Comparison of ENCODE assay signal across 19 cellular contexts in the genomic region with DNA sequence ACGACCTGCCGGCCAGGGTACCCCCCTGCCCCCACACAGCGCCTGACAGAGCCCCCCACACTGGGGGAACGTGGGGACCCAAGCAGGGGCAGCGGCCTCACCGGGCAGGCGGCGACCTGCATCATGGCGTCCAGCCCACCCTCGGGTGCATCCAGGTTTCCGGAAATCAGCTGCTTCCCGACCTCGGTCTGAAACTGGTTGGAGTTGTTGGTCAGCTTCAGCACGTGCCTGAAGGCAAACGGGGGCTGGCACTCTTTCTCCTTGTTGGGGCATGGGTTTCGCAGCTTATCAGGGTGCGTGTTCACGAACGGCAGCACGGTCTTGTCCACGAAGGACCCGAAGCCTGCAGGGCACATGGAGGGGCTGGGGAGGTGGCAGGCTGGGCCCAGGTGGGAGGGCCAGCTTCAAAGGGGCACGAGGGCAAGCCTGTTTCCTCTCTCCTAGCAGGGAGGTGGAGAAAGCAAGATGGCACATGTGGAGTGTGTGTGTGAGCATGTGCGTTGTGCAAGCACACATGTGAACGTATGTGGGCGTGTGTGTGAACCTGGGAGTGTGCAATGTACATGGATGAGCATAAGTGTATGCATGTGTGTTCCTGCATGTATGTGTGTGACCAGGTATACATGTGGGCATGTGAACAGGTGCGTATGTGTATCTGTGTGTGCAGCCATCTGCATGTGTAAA. TPM values are rescaled to one million over a fixed set of nuclear protein-coding genes. Genes with fewer than 3 reads are reported as not detected.
DNase-seq lines count a peak whose midpoint lies in the region; ATAC-seq, FAIRE-seq and TF ChIP-seq lines count a peak whose summit lies in the region.
"Had no signal": no experiment of that assay in that cellular context is flagged by ENCODE, and none has a peak within 500 bp of the region (broad histone marks: within the 10 kb centered on the region; RNA-seq: fewer than 3 reads in every experiment).

No MANE protein-coding gene starts in this region.

- H3K9me3 ChIP-seq in right cardiac atrium (ENCODE audit: control insufficient read depth, low read length), result no peaks in the 10 kb centered on the region
- no peaks in the 10 kb centered on the region for H3K9me3 ChIP-seq in small intestine (ENCODE audit: control insufficient read depth, low read depth)

- no peak overlapping the region for H3K4me3 ChIP-seq in H7 (ENCODE audit: insufficient read depth, low read depth, low read length)
- no peak overlapping the region for H3K4me3 ChIP-seq in right cardiac atrium (ENCODE audit: low read length)
- no peak overlapping the region for H3K4me3 ChIP-seq in small intestine (ENCODE audit: low read depth in 1 of 2, low read length in 2 of 2)
- H3K4me3 ChIP-seq: PC-9 had no signal

- peak overlapping the region; percentile 34 for H3K27ac Mint-ChIP-seq in activated CD8-positive, alpha-beta T cell treated with anti-CD3 and anti-CD28 coated beads, Interleukin-2, amount 10 ng/mL, durations not matched to agents 7 days and 5 days
- H3K27ac Mint-ChIP-seq in activated CD8-positive, alpha-beta T cell treated with anti-CD3 and anti-CD28 coated beads for 36 hours, result no peak overlapping the region
- H3K27ac Mint-ChIP-seq: B cell had no signal

- H3K36me3 ChIP-seq in H7 (replicated peaks; ENCODE audit: control insufficient read depth, insufficient read depth, low read length) (no peaks in the 10 kb centered on the region), small intestine (ENCODE audit: control insufficient read depth in 2 of 2, insufficient read depth in 2 of 2, low read length in 2 of 2) (no peaks in the 10 kb centered on the region)

- intact Hi-C loops in activated CD8-positive, alpha-beta T cell treated with anti-CD3 and anti-CD28 coated beads for 36 hours (cut with micrococcal nuclease), result no loop called here
- intact Hi-C loops in right cardiac atrium (cut with DNase I), result no loop called here
- intact Hi-C loops in posterior vena cava (cut with DNase I), result no loop called here

- H3K27me3 ChIP-seq in H7 (ENCODE audit: control insufficient read depth, insufficient read depth, low read length) (no peaks in the 10 kb centered on the region), right cardiac atrium (ENCODE audit: control insufficient read depth, insufficient read depth) (no peaks in the 10 kb centered on the region), small intestine (ENCODE audit: control insufficient read depth in 2 of 2, insufficient read depth in 2 of 2, low read length in 2 of 2) (no peaks in the 10 kb centered on the region)

- no peaks in the 10 kb centered on the region for H3K4me1 ChIP-seq in right cardiac atrium (ENCODE audit: control insufficient read depth, insufficient read depth, low read length)
- H3K4me1 ChIP-seq in small intestine (ENCODE audit: control insufficient read depth in 2 of 2, insufficient read depth in 1 of 2, low read depth in 1 of 2, low read length in 1 of 2), result peaks cover 0 to 4% of the 10 kb centered on the region in 2 donors

- peaks cover 5% of the 10 kb centered on the region for H3K4me1 Mint-ChIP-seq in activated CD8-positive, alpha-beta T cell treated with anti-CD3 and anti-CD28 coated beads, Interleukin-2, amount 10 ng/mL, durations not matched to agents 7 days and 5 days (ENCODE audit: low read depth)
- peaks cover 12% of the 10 kb centered on the region for H3K4me1 Mint-ChIP-seq in activated CD8-positive, alpha-beta T cell treated with anti-CD3 and anti-CD28 coated beads for 36 hours (ENCODE audit: low read depth)

- DNase-seq in activated CD8-positive, alpha-beta T cell treated with anti-CD3 and anti-CD28 coated beads, Interleukin-2, amount 10 ng/mL, durations not matched to agents 7 days and 5 days, result no peak
- no peak for DNase-seq in activated CD8-positive, alpha-beta T cell treated with anti-CD3 and anti-CD28 coated beads for 36 hours
- DNase-seq in H7 (peak; percentile 37), right cardiac atrium (peak; percentile 4 to 50 (median 34)), posterior vena cava (ENCODE audit: low spot score) (peak; percentile 77), small intestine (no peak), NCI-H1417 treated with DMSO at 0.1 percent for 48 hours (lab: John Stamatoyannopoulos, UW) (no peak)
- DNase-seq: DMS79 treated with DMSO at 0.1 percent for 48 hours, NCI-H1048, NCI-H146, NCI-H2081, NCI-H510A, NCI-H82, PC-9 had no signal

- peaks cover 80% of the 10 kb centered on the region for H3K36me3 Mint-ChIP-seq in activated CD8-positive, alpha-beta T cell treated with anti-CD3 and anti-CD28 coated beads, Interleukin-2, amount 10 ng/mL, durations not matched to agents 7 days and 5 days (ENCODE audit: low read depth)
- H3K36me3 Mint-ChIP-seq in activated CD8-positive, alpha-beta T cell treated with anti-CD3 and anti-CD28 coated beads for 36 hours (ENCODE audit: low read depth), result peaks cover 57% of the 10 kb centered on the region

- 80% methylated on average over 27 of the region's 27 CpGs for WGBS in right cardiac atrium
- 76 to 84% (median 79%) methylated on average over 27 of the region's 27 CpGs for WGBS in small intestine, 3 donors

- TF ChIP-seq CTCF in activated CD8-positive, alpha-beta T cell treated with anti-CD3 and anti-CD28 coated beads for 36 hours (IDR thresholded peaks at IDR 0.05), result no peak

- no peaks in the 10 kb centered on the region for H3K9me3 Mint-ChIP-seq in activated CD8-positive, alpha-beta T cell treated with anti-CD3 and anti-CD28 coated beads, Interleukin-2, amount 10 ng/mL, durations not matched to agents 7 days and 5 days (ENCODE audit: insufficient read depth)
- no peaks in the 10 kb centered on the region for H3K9me3 Mint-ChIP-seq in activated CD8-positive, alpha-beta T cell treated with anti-CD3 and anti-CD28 coated beads for 36 hours

- FAIRE-seq in small intestine (lab: Jason Lieb, UNC), result no peak
- FAIRE-seq: H1 had no signal

- no peaks in the 10 kb centered on the region for H3K27me3 Mint-ChIP-seq in activated CD8-positive, alpha-beta T cell treated with anti-CD3 and anti-CD28 coated beads, Interleukin-2, amount 10 ng/mL, durations not matched to agents 7 days and 5 days (ENCODE audit: low read depth)
- H3K27me3 Mint-ChIP-seq in activated CD8-positive, alpha-beta T cell treated with anti-CD3 and anti-CD28 coated beads for 36 hours, result no peaks in the 10 kb centered on the region
- H3K27me3 Mint-ChIP-seq: B cell had no signal

- no peak for ATAC-seq in activated CD8-positive, alpha-beta T cell treated with anti-CD3 and anti-CD28 coated beads, Interleukin-2, amount 10 ng/mL, durations not matched to agents 7 days and 5 days
- no peak for ATAC-seq in activated CD8-positive, alpha-beta T cell treated with anti-CD3 and anti-CD28 coated beads for 36 hours
- ATAC-seq in right cardiac atrium, result no peak
- no peak for ATAC-seq in GM18873 (IDR thresholded peaks at IDR 0.05; ENCODE audit: low FRiP score, unreplicated experiment)

- H3K27ac ChIP-seq in right cardiac atrium (ENCODE audit: low read length), result no peak overlapping the region
- H3K27ac ChIP-seq in small intestine (ENCODE audit: low read depth in 1 of 2, low read length in 1 of 2), result no peak overlapping the region
- H3K27ac ChIP-seq: 22Rv1, PC-9 had no signal

- CTCF ChIA-PET in activated CD8-positive, alpha-beta T cell treated with anti-CD3 and anti-CD28 coated beads, Interleukin-2, amount 10 ng/mL, durations not matched to agents 7 days and 5 days (lab: Charles Lee), result no interaction called here
- CTCF ChIA-PET in activated CD8-positive, alpha-beta T cell treated with anti-CD3 and anti-CD28 coated beads for 36 hours (lab: Charles Lee), result interaction anchor here (0.8 kb wide), 1 partner anchor 30 kb away, joined by 3 read pairs; no protein-coding TSS in a partner anchor

- no peak overlapping the region for H3K4me3 Mint-ChIP-seq in activated CD8-positive, alpha-beta T cell treated with anti-CD3 and anti-CD28 coated beads, Interleukin-2, amount 10 ng/mL, durations not matched to agents 7 days and 5 days
- no peak overlapping the region for H3K4me3 Mint-ChIP-seq in activated CD8-positive, alpha-beta T cell treated with anti-CD3 and anti-CD28 coated beads for 36 hours
- H3K4me3 Mint-ChIP-seq: B cell had no signal

- POLR2A ChIA-PET in activated CD8-positive, alpha-beta T cell treated with anti-CD3 and anti-CD28 coated beads, Interleukin-2, amount 10 ng/mL, durations not matched to agents 7 days and 5 days (lab: Charles Lee), result interaction anchor here (1.2 kb wide), 1 partner anchor 12 kb away, joined by 3 read pairs; no protein-coding TSS in a partner anchor
- POLR2A ChIA-PET in activated CD8-positive, alpha-beta T cell treated with anti-CD3 and anti-CD28 coated beads for 36 hours (lab: Charles Lee), result interaction anchor here (0.6 to 17.0 kb wide), 3 partner anchors 10 to 55 kb away, joined by 3 to 166 read pairs (median 4); a partner anchor contains a TSS

RNA-seq across cellular contexts. Expression of a gene that starts 19.2 kb away (rescaled TPM):
- 100 to 1,000 TPM; 503 to 530 TPM for total RNA-seq in activated CD8-positive, alpha-beta T cell treated with anti-CD3 and anti-CD28 coated beads, Interleukin-2, amount 10 ng/mL, durations not matched to agents 7 days and 5 days
- total RNA-seq in activated CD8-positive, alpha-beta T cell treated with anti-CD3 and anti-CD28 coated beads for 36 hours, result 100 to 1,000 TPM; 340 to 343 TPM
- total RNA-seq in H7 (2014; rRNA removed; shearing (Covaris generic)), result 1.4 and 2.4 TPM in 2 replicates
- total RNA-seq in right cardiac atrium (10 to 100 TPM; 19.1 to 46.5 (median 33.7) TPM), posterior vena cava (100 to 1,000 TPM in 1 of 2 donors, 10 to 100 TPM in 1; 47.9 to 122 TPM)
- polyA plus RNA-seq in right cardiac atrium (11.9 TPM), small intestine (10 to 100 TPM in 2 of 3 donors, 1 to 10 TPM in 1; 4.5 to 16.4 (median 15.4) TPM)
- total RNA-seq: G401 had no signal

RNA-seq across cellular contexts. Expression of a gene that starts 28.0 kb away (rescaled TPM):
- total RNA-seq in activated CD8-positive, alpha-beta T cell treated with anti-CD3 and anti-CD28 coated beads, Interleukin-2, amount 10 ng/mL, durations not matched to agents 7 days and 5 days, result 10 to 100 TPM; 54.9 to 55.2 TPM
- 10 to 100 TPM; 60.7 to 61.8 TPM for total RNA-seq in activated CD8-positive, alpha-beta T cell treated with anti-CD3 and anti-CD28 coated beads for 36 hours
- total RNA-seq in H7 (2014; rRNA removed; shearing (Covaris generic)), result 117 and 134 TPM in 2 replicates
- total RNA-seq in right cardiac atrium, result 100 to 1,000 TPM; 192 to 206 (median 197) TPM
- 172 TPM for polyA plus RNA-seq in right cardiac atrium
- 100 to 1,000 TPM; 202 to 246 TPM for total RNA-seq in posterior vena cava
- 100 to 1,000 TPM; 116 to 128 (median 128) TPM for polyA plus RNA-seq in small intestine

RNA-seq across cellular contexts. Expression of a gene that starts 38.3 kb away (rescaled TPM):
- 10 to 100 TPM; 56.6 to 60.4 TPM for total RNA-seq in activated CD8-positive, alpha-beta T cell treated with anti-CD3 and anti-CD28 coated beads, Interleukin-2, amount 10 ng/mL, durations not matched to agents 7 days and 5 days
- 10 to 100 TPM; 76.0 to 76.5 TPM for total RNA-seq in activated CD8-positive, alpha-beta T cell treated with anti-CD3 and anti-CD28 coated beads for 36 hours
- total RNA-seq in H7 (2014; rRNA removed; shearing (Covaris generic)), result 30.3 and 35.0 TPM in 2 replicates
- 10 to 100 TPM; 19.2 to 26.5 (median 24.1) TPM for total RNA-seq in right cardiac atrium
- polyA plus RNA-seq in right cardiac atrium, result 25.1 TPM
- 10 to 100 TPM; 25.8 to 31.6 TPM for total RNA-seq in posterior vena cava
- 10 to 100 TPM; 10.7 to 31.5 (median 30.0) TPM for polyA plus RNA-seq in small intestine

Comparison
In these comparisons a context has a peak if more than half of its experiments do, and no peak if none do; other contexts are left out.
1. DNase-seq: peak in H7 (single experiment), right cardiac atrium (3 of 3) and posterior vena cava (single experiment); none in activated CD8-positive, alpha-beta T cell treated with anti-CD3 and anti-CD28 coated beads, Interleukin-2, amount 10 ng/mL, durations not matched to agents 7 days and 5 days (single experiment), activated CD8-positive, alpha-beta T cell treated with anti-CD3 and anti-CD28 coated beads for 36 hours (single experiment), small intestine (single experiment) and NCI-H1417 treated with DMSO at 0.1 percent for 48 hours (single experiment).